ENCODE assay signal across 2 cellular contexts in the genomic region with DNA sequence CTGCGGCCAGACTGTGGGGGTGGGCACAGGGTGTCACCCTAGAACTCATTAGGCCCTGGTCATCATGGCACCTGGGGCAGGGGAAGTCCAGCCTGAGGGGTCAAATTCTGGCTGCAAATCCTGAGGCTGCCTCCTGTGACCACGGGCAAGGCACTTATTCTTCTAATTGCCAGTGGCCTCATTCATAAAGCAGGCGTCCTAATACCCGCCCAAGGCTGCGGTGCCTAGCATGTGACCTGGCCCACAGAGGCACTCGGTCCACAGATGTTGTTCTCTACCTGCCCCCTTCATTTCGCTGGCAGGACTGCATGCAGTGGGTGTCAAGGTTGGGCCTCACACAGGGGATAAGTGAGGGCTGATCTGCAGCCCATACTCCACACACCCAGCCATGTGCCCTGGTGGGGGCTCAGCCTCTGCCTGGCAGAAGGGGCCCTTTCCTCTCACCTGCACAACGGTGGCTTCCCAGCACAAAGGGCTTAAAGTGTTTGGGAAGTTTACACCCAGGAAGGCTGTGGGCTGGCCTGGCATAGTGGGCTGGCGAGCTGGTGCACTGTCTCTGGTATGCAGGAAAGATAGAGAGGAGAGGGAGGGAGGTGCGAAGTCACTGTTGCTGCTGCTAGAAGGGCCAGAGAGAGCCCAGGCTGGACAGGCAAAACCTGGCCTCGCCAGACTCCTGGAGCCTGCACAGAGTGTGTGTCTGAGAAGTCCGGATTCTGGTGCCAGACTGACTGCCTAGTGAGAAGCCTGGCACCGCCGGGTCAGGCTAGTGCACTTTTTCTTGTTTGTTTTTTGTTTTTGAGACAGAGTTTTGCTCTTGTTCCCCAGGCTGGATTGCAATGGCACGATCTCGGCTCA.
TF ChIP-seq lines count a peak whose summit lies in the region.

No MANE protein-coding gene starts in this region.

TF ChIP-seq in IMR-90, 13 proteins besides CTCF, POLR2A, EP300 and RAD21:
- TF ChIP-seq NFE2L2 (IDR thresholded peaks at IDR 0.05; ENCODE audit: low read depth, low read length): no peak
- TF ChIP-seq RFX5 (IDR thresholded peaks at IDR 0.05; ENCODE audit: low read depth, low read length): no peak
- no peak for TF ChIP-seq MAZ (IDR thresholded peaks at IDR 0.05; ENCODE audit: borderline replicate concordance, low read depth, low read length)
- TF ChIP-seq MXI1 (IDR thresholded peaks at IDR 0.05; ENCODE audit: borderline replicate concordance, low read depth, low read length): no peak
- TF ChIP-seq FOS (IDR thresholded peaks at IDR 0.05; ENCODE audit: low read depth, low read length): no peak
- TF ChIP-seq, protein P1, sequence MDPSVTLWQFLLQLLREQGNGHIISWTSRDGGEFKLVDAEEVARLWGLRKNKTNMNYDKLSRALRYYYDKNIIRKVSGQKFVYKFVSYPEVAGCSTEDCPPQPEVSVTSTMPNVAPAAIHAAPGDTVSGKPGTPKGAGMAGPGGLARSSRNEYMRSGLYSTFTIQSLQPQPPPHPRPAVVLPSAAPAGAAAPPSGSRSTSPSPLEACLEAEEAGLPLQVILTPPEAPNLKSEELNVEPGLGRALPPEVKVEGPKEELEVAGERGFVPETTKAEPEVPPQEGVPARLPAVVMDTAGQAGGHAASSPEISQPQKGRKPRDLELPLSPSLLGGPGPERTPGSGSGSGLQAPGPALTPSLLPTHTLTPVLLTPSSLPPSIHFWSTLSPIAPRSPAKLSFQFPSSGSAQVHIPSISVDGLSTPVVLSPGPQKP (IDR thresholded peaks at IDR 0.05; ENCODE audit: borderline replicate concordance, low read depth, low read length): no peak
- TF ChIP-seq CHD1 (IDR thresholded peaks at IDR 0.05; ENCODE audit: low read depth, low read length): no peak
- no peak for TF ChIP-seq SMC3 (IDR thresholded peaks at IDR 0.05; ENCODE audit: low read depth, low read length)
- TF ChIP-seq MAFK (IDR thresholded peaks at IDR 0.05; ENCODE audit: low read depth, low read length): no peak
- TF ChIP-seq CEBPB (IDR thresholded peaks at IDR 0.05; ENCODE audit: low read depth, low read length): no peak
- no peak for TF ChIP-seq BHLHE40 (IDR thresholded peaks at IDR 0.05; ENCODE audit: low read depth, low read length)
- no peak for TF ChIP-seq RCOR1 (IDR thresholded peaks at IDR 0.05; ENCODE audit: insufficient replicate concordance, low read length)
- TF ChIP-seq, protein P2, sequence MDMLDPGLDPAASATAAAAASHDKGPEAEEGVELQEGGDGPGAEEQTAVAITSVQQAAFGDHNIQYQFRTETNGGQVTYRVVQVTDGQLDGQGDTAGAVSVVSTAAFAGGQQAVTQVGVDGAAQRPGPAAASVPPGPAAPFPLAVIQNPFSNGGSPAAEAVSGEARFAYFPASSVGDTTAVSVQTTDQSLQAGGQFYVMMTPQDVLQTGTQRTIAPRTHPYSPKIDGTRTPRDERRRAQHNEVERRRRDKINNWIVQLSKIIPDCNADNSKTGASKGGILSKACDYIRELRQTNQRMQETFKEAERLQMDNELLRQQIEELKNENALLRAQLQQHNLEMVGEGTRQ (IDR thresholded peaks at IDR 0.05; ENCODE audit: low read depth, low read length): no peak

TF ChIP-seq in H1, 55 proteins besides CTCF, POLR2A, EP300 and RAD21:
- no peak for TF ChIP-seq RBBP5 (IDR thresholded peaks at IDR 0.05; ENCODE audit: borderline replicate concordance, low read depth, low read length)
